Comparison of ENCODE assay signal across 1 cellular context in the genomic region with DNA sequence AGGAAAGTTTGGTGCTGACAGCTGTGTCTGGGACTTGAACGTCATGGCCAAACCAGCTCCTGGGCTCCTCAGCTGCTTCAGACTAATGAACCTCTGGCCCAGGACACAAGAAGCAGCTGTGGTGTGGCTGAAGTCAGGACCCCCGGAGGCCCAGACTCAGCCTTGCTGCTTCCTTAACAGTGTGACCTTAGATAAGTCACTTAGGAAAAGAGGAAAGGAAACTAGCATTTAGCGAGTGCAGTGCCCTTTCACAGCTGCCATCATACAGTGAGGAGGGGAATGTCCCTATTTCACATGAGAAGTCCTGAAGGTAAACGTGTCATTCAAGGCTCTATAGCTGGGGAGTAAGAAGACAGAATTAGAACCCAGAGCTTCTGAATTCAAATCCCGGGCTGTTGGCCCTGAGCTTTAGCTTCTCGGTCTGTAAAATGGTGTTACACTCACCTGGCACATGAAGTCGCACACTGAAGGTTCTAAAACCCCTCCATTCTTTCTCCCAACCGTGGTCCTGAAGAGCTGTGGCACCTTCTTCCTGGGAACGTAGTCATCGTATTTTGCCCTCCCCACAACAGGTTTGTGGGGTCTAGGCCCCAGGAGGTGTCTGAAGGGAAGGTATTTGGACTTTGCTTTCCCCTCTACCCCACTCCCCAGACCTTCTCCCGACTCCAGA.
TF ChIP-seq lines count a peak whose summit lies in the region.

No MANE protein-coding gene starts in this region.

TF ChIP-seq in endothelial cell of umbilical vein, 7 proteins besides CTCF, POLR2A, EP300 and RAD21:
- TF ChIP-seq GATA2 (IDR thresholded peaks at IDR 0.05; ENCODE audit: insufficient read depth, insufficient read length, low read depth, low read length) (no peak), EZH2 (IDR thresholded peaks at IDR 0.05; ENCODE audit: borderline replicate concordance, low read depth, low read length, severe bottlenecking) (no peak), MYC (IDR thresholded peaks at IDR 0.05; ENCODE audit: low read depth, low read length) (no peak), FOS (IDR thresholded peaks at IDR 0.05; ENCODE audit: borderline replicate concordance, insufficient read depth, low read length) (no peak), JUN (IDR thresholded peaks at IDR 0.05; ENCODE audit: borderline replicate concordance, insufficient read depth, insufficient read length, low read depth) (no peak), POLR2AphosphoS5 (IDR thresholded peaks at IDR 0.05; ENCODE audit: insufficient read depth, low read depth, low read length) (no peak)
- TF ChIP-seq, protein P1, sequence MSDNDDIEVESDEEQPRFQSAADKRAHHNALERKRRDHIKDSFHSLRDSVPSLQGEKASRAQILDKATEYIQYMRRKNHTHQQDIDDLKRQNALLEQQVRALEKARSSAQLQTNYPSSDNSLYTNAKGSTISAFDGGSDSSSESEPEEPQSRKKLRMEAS (IDR thresholded peaks at IDR 0.05; ENCODE audit: insufficient read depth, insufficient read length), result no peak
